Comparison of ENCODE assay signal across 22 cellular contexts in the genomic region with DNA sequence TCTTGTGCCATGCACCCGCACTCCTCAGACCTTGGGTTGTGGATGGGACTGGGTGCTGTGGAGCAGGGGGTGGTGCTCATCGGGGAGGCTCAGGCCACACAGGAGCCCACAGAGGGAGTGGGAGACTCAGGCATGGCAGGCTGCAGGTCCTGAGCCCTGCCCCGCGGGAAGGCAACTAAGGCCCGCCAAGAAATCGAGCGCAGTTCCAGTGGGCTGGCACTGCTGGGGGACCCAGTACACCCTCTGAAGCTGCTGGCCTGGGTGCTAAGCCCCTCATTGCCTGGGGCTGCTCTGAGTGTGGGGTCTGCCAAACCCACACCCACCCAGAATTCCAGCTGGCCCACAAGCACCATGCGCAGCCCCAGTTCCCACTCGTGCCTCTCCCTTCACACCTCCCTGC.
DNase-seq lines count a peak whose midpoint lies in the region.
"Had no signal": no experiment of that assay in that cellular context is flagged by ENCODE, and none has a peak within 500 bp of the region (broad histone marks: within the 10 kb centered on the region; RNA-seq: fewer than 3 reads in every experiment).

No MANE protein-coding gene starts in this region.

- DNase-seq in posterior vena cava (ENCODE audit: low spot score) (peak; percentile 74), foreskin melanocyte (no peak)
- DNase-seq: 8988T; ACHN; AML-193; BE2C; C1 segment of cervical spinal cord; Caco-2; Calu3; CD4-positive, alpha-beta memory T cell; CD4-positive, alpha-beta T cell; CD4-positive, CD25-positive, alpha-beta regulatory T cell; CD8-positive, alpha-beta memory T cell; CD8-positive, alpha-beta T cell; COR-L47; DMS 273 treated with DMSO at 0.1 percent for 48 hours; DMS153; DMS53; DMS79; DMS79 treated with DMSO at 0.1 percent for 48 hours; DND-41; EL had no signal

- intact Hi-C loops in posterior vena cava (cut with DNase I), result no loop called here
